Comparison of ENCODE assay signal across 8 cellular contexts in genomic region chr2:150610670-150611279, GRCh38.
DNase-seq lines count a peak whose midpoint lies in the region; ATAC-seq and TF ChIP-seq lines count a peak whose summit lies in the region.

No MANE protein-coding gene starts in this region.

- WGBS in adrenal gland, 4 donors, result 57 to 74% (median 66%) methylated on average over 6 of the region's 6 CpGs
- WGBS in liver, result 36% methylated on average over 6 of the region's 6 CpGs

- H3K27ac ChIP-seq in adrenal gland, result no peak overlapping the region
- no peak overlapping the region for H3K27ac ChIP-seq in liver (ENCODE audit: low read depth in 1 of 2, low read length in 2 of 2)

- H3K4me1 ChIP-seq in adrenal gland (replicated peaks in 1 of 2), result peaks cover 4 to 7% of the 10 kb centered on the region in 2 donors
- peaks cover 0 to 17% (median 11%) of the 10 kb centered on the region in 4 donors for H3K4me1 ChIP-seq in liver (ENCODE audit: control insufficient read depth in 4 of 4, insufficient read depth in 4 of 4, low read length in 3 of 4)

- TF ChIP-seq RAD21 in liver (IDR thresholded peaks at IDR 0.05), result peak; percentile 98 to 99

- no peak for TF ChIP-seq POLR2A in adrenal gland (IDR thresholded peaks at IDR 0.05)

- no peaks in the 10 kb centered on the region for H3K36me3 ChIP-seq in adrenal gland (replicated peaks in 1 of 2)
- no peaks in the 10 kb centered on the region for H3K36me3 ChIP-seq in liver (ENCODE audit: control insufficient read depth in 4 of 4, insufficient read depth in 3 of 4, low read depth in 1 of 4, low read length in 3 of 4)

- no peaks in the 10 kb centered on the region for H3K27me3 ChIP-seq in adrenal gland
- no peaks in the 10 kb centered on the region for H3K27me3 ChIP-seq in liver (ENCODE audit: control insufficient read depth in 4 of 4, insufficient read depth in 4 of 4, low read length in 3 of 4)

- peak; percentile 46 for ATAC-seq in HG03521 (IDR thresholded peaks at IDR 0.05; ENCODE audit: unreplicated experiment)
- no peak for ATAC-seq in HG03439 (IDR thresholded peaks at IDR 0.05; ENCODE audit: unreplicated experiment)

- peak; percentile 50 for DNase-seq in NCI-H2171 treated with DMSO at 0.1 percent for 48 hours (lab: John Stamatoyannopoulos, UW)
- DNase-seq in NCI-H2171 (lab: John Stamatoyannopoulos, UW), result no peak
- DNase-seq in adrenal gland, result peak in 3 of 7 donors; percentile 36 to 55 (median 37)
- DNase-seq in occipital lobe (lab: John Stamatoyannopoulos, UW), result no peak
- no peak for DNase-seq in cerebellar nuclear complex (lab: John Stamatoyannopoulos, UW)

- H3K4me3 ChIP-seq in adrenal gland (no peak overlapping the region), liver (ENCODE audit: low read depth in 1 of 3, low read length in 3 of 3) (no peak overlapping the region)

- H3K9ac ChIP-seq in liver (ENCODE audit: low read depth in 1 of 2, low read length in 2 of 2), result no peak overlapping the region

- intact Hi-C loops in adrenal gland (cut with DNase I), result no loop called here

- H3K9me3 ChIP-seq in adrenal gland (replicated peaks in 1 of 3) (no peaks in the 10 kb centered on the region), liver (ENCODE audit: control insufficient read depth in 4 of 4, low read length in 3 of 4) (no peaks in the 10 kb centered on the region)

- TF ChIP-seq CTCF in adrenal gland (IDR thresholded peaks at IDR 0.05) (peak in 5 of 6 experiments; percentile 40 to 51 (median 47)), liver (IDR thresholded peaks at IDR 0.05; ENCODE audit: low read depth, low read length, missing input control) (peak; percentile 67)

TF ChIP-seq in liver, 16 proteins besides CTCF, POLR2A, EP300 and RAD21:
- TF ChIP-seq ATF3 (IDR thresholded peaks at IDR 0.05), result no peak
- peak in 1 of 2 donors; percentile 41 for TF ChIP-seq RXRA (IDR thresholded peaks at IDR 0.05)
- TF ChIP-seq FOXA2 (IDR thresholded peaks at IDR 0.05), result no peak
- peak in 1 of 2 donors; percentile 31 for TF ChIP-seq HNF4A (conservative IDR thresholded peaks at IDR 0.05)
